ENCODE assay signal across 17 cellular contexts in genomic region chr1:26790551-26790953, GRCh38. TPM values are rescaled to one million over a fixed set of nuclear protein-coding genes. Genes with fewer than 3 reads are reported as not detected.
DNase-seq lines count a peak whose midpoint lies in the region; ATAC-seq and TF ChIP-seq lines count a peak whose summit lies in the region.
"Had no signal": no experiment of that assay in that cellular context is flagged by ENCODE, and none has a peak within 500 bp of the region (broad histone marks: within the 10 kb centered on the region; RNA-seq: fewer than 3 reads in every experiment).

No MANE protein-coding gene starts in this region.

- peaks cover 17% of the 10 kb centered on the region for H3K79me2 ChIP-seq in OCI-LY3 (ENCODE audit: low read length)
- H3K79me2 ChIP-seq in hepatocyte: peaks cover 8% of the 10 kb centered on the region

- H3K27ac ChIP-seq in OCI-LY3 (ENCODE audit: low read length) (no peak overlapping the region), hepatocyte (no peak overlapping the region)
- H3K27ac ChIP-seq: brain microvascular endothelial cell had no signal

- H3K9ac ChIP-seq in OCI-LY3 (ENCODE audit: low read length): no peak overlapping the region

- TF ChIP-seq CTCF in OCI-LY3 (IDR thresholded peaks at IDR 0.05; ENCODE audit: low read depth, low read length): no peak
- TF ChIP-seq CTCF in hepatocyte (IDR thresholded peaks at IDR 0.05; ENCODE audit: poor library complexity): no peak
- TF ChIP-seq CTCF in omental fat pad (IDR thresholded peaks at IDR 0.05): no peak

- no peak overlapping the region for H2AFZ ChIP-seq in OCI-LY3 (ENCODE audit: low read depth, low read length)
- no peak overlapping the region for H2AFZ ChIP-seq in hepatocyte

- H3K4me1 ChIP-seq in OCI-LY3 (ENCODE audit: low read length) (peaks cover 35% of the 10 kb centered on the region), hepatocyte (ENCODE audit: insufficient read depth) (peaks cover 18% of the 10 kb centered on the region)

- no peaks in the 10 kb centered on the region for H3K27me3 ChIP-seq in OCI-LY3 (ENCODE audit: low read depth, low read length)
- no peaks in the 10 kb centered on the region for H3K27me3 ChIP-seq in hepatocyte
- H3K27me3 ChIP-seq: brain microvascular endothelial cell had no signal

- H3K4me3 ChIP-seq in OCI-LY3 (ENCODE audit: low read length): 0 out of 2 replicates have a peak overlapping the region, but pooled peaks have one; percentile 10
- no peak overlapping the region for H3K4me3 ChIP-seq in hepatocyte

- DNase-seq in stimulated activated naive CD4-positive, alpha-beta T cell treated with Interleukin-2 at 50 U/mL for 16 hours (lab: John Stamatoyannopoulos, UW): peak; percentile 16
- DNase-seq in stimulated activated naive CD4-positive, alpha-beta T cell (lab: John Stamatoyannopoulos, UW): no peak
- DNase-seq in activated naive CD8-positive, alpha-beta T cell treated with anti-CD3 and anti-CD28 coated beads, Interleukin-2, amount 10 ng/mL, durations not matched to agents 7 days and 5 days: no peak
- DNase-seq in hepatocyte (ENCODE audit: low spot score): no peak
- DNase-seq in omental fat pad (ENCODE audit: low spot score): no peak
- DNase-seq: brain microvascular endothelial cell, Caco-2, endodermal cell, IMR-90, NCI-H1694 treated with DMSO at 0.1 percent for 48 hours, NCI-H748 treated with DMSO at 0.1 percent for 48 hours had no signal

- no peak for ATAC-seq in activated naive CD8-positive, alpha-beta T cell treated with anti-CD3 and anti-CD28 coated beads, Interleukin-2, amount 10 ng/mL, durations not matched to agents 7 days and 5 days (ENCODE audit: low read depth)
- ATAC-seq in GM21723 (IDR thresholded peaks at IDR 0.05; ENCODE audit: unreplicated experiment): no peak
- no peak for ATAC-seq in HG03108 (IDR thresholded peaks at IDR 0.05; ENCODE audit: unreplicated experiment)
- ATAC-seq in omental fat pad (ENCODE audit: low FRiP score): no peak
- ATAC-seq: HCT116; SK-N-SH treated with all-trans-retinoic acid at 6 μM for 48 hours; stimulated activated memory B cell treated with anti-CD40 and anti-IgM and Interleukin-4, amounts not matched to agents 10 μg/mL and 1 μg/mL and 100 μg/mL, for 72 hours had no signal

- no peaks in the 10 kb centered on the region for H3K9me3 Mint-ChIP-seq in activated naive CD8-positive, alpha-beta T cell treated with anti-CD3 and anti-CD28 coated beads, Interleukin-2, amount 10 ng/mL, durations not matched to agents 7 days and 5 days
- H3K9me3 Mint-ChIP-seq: endodermal cell; stimulated activated memory B cell treated with anti-CD40 and anti-IgM and Interleukin-4, amounts not matched to agents 10 μg/mL and 1 μg/mL and 100 μg/mL, for 72 hours had no signal

- H3K4me2 ChIP-seq in OCI-LY3 (ENCODE audit: low read length) (peak overlapping the region; percentile 46), hepatocyte (no peak overlapping the region)

- peaks cover 2% of the 10 kb centered on the region for H3K36me3 ChIP-seq in OCI-LY3 (replicated peaks; ENCODE audit: low read depth, low read length)
- no peaks in the 10 kb centered on the region for H3K36me3 ChIP-seq in hepatocyte (replicated peaks; ENCODE audit: insufficient read depth, low read depth)

- H4K20me1 ChIP-seq in OCI-LY3 (ENCODE audit: insufficient read depth, low read length) (no peaks in the 10 kb centered on the region), hepatocyte (ENCODE audit: insufficient read depth, poor library complexity, severe bottlenecking) (no peaks in the 10 kb centered on the region)

- no peaks in the 10 kb centered on the region for H3K27me3 Mint-ChIP-seq in activated naive CD8-positive, alpha-beta T cell treated with anti-CD3 and anti-CD28 coated beads, Interleukin-2, amount 10 ng/mL, durations not matched to agents 7 days and 5 days
- H3K27me3 Mint-ChIP-seq: stimulated activated memory B cell treated with anti-CD40 and anti-IgM and Interleukin-4, amounts not matched to agents 10 μg/mL and 1 μg/mL and 100 μg/mL, for 72 hours had no signal

- no peaks in the 10 kb centered on the region for H3K9me3 ChIP-seq in OCI-LY3 (ENCODE audit: insufficient read depth, low read length)
- H3K9me3 ChIP-seq in hepatocyte (ENCODE audit: low read depth): no peaks in the 10 kb centered on the region
- H3K9me3 ChIP-seq: Caco-2 had no signal

- H3K36me3 Mint-ChIP-seq in activated naive CD8-positive, alpha-beta T cell treated with anti-CD3 and anti-CD28 coated beads, Interleukin-2, amount 10 ng/mL, durations not matched to agents 7 days and 5 days: peaks cover 27% of the 10 kb centered on the region

- peak overlapping the region; percentile 100 for H3K27ac Mint-ChIP-seq in activated naive CD8-positive, alpha-beta T cell treated with anti-CD3 and anti-CD28 coated beads, Interleukin-2, amount 10 ng/mL, durations not matched to agents 7 days and 5 days
- H3K27ac Mint-ChIP-seq: endodermal cell had no signal

- H3K4me1 Mint-ChIP-seq in activated naive CD8-positive, alpha-beta T cell treated with anti-CD3 and anti-CD28 coated beads, Interleukin-2, amount 10 ng/mL, durations not matched to agents 7 days and 5 days: peaks cover 53% of the 10 kb centered on the region

- 77% methylated on average over 5 of the region's 5 CpGs for WGBS in hepatocyte (ENCODE audit: low lambda C conversion rate, missing lambda C conversion rate)

- POLR2A ChIA-PET in activated naive CD8-positive, alpha-beta T cell treated with anti-CD3 and anti-CD28 coated beads, Interleukin-2, amount 10 ng/mL, durations not matched to agents 7 days and 5 days (lab: Charles Lee): interaction anchor here (0.6 to 9.3 kb wide), 10 partner anchors 10 to 1446 kb away, joined by 3 to 357 read pairs (median 24); partner anchors contain the start of genes ARID1A and HMGN2

- H3K4me3 Mint-ChIP-seq in activated naive CD8-positive, alpha-beta T cell treated with anti-CD3 and anti-CD28 coated beads, Interleukin-2, amount 10 ng/mL, durations not matched to agents 7 days and 5 days: peak overlapping the region; percentile 99
- H3K4me3 Mint-ChIP-seq: endodermal cell; stimulated activated memory B cell treated with anti-CD40 and anti-IgM and Interleukin-4, amounts not matched to agents 10 μg/mL and 1 μg/mL and 100 μg/mL, for 72 hours had no signal

- H3K9me2 ChIP-seq in hepatocyte (replicated peaks; ENCODE audit: insufficient read depth): no peaks in the 10 kb centered on the region

RNA-seq across cellular contexts. Expression of gene PIGV, which starts 2.8 kb away (rescaled TPM):
- total RNA-seq in activated naive CD8-positive, alpha-beta T cell treated with anti-CD3 and anti-CD28 coated beads, Interleukin-2, amount 10 ng/mL, durations not matched to agents 7 days and 5 days: 10 to 100 TPM; 21.5 TPM
- total RNA-seq in hepatocyte: 22.0 and 35.5 TPM in 2 replicates
- 19.1 and 21.2 TPM in 2 replicates for polyA plus RNA-seq in hepatocyte
- 10 to 100 TPM in 3 of 4 donors, 1 to 10 TPM in 1; 7.9 to 17.1 (median 16.5) TPM for total RNA-seq in omental fat pad

RNA-seq across cellular contexts. Expression of gene ZDHHC18, which starts 35.9 kb away (rescaled TPM):
- total RNA-seq in activated naive CD8-positive, alpha-beta T cell treated with anti-CD3 and anti-CD28 coated beads, Interleukin-2, amount 10 ng/mL, durations not matched to agents 7 days and 5 days: 10 to 100 TPM; 52.9 TPM
- 14.9 and 21.7 TPM in 2 replicates for total RNA-seq in hepatocyte
- polyA plus RNA-seq in hepatocyte: 22.5 and 22.6 TPM in 2 replicates
- 10 to 100 TPM; 27.4 to 81.1 (median 33.5) TPM for total RNA-seq in omental fat pad
